In genomic region chr1:107659961-107660360, GRCh38 we compare ENCODE assay signal across 30 cellular contexts.
"Had no signal": no experiment of that assay in that cellular context is flagged by ENCODE, and none has a peak within 500 bp of the region (broad histone marks: within the 10 kb centered on the region; RNA-seq: fewer than 3 reads in every experiment).

No MANE protein-coding gene starts in this region.

- H3K27ac Mint-ChIP-seq: activated CD4-positive, alpha-beta memory T cell treated with anti-CD3 and anti-CD28 coated beads, Interleukin-2, amount 10 ng/mL, durations not matched to agents 7 days and 5 days; activated CD8-positive, alpha-beta memory T cell treated with anti-CD3 and anti-CD28 coated beads, Interleukin-2, amount 10 ng/mL, durations not matched to agents 7 days and 5 days; activated naive CD4-positive, alpha-beta T cell treated with anti-CD3 and anti-CD28 coated beads, Interleukin-2, amount 10 ng/mL, durations not matched to agents 7 days and 5 days; activated naive CD8-positive, alpha-beta T cell; activated naive CD8-positive, alpha-beta T cell treated with anti-CD3 and anti-CD28 coated beads, Interleukin-2, amount 50 U/mL, for 24 hours had no signal

- DNase-seq: activated CD4-positive, alpha-beta memory T cell treated with anti-CD3 and anti-CD28 coated beads, Interleukin-2, amount 10 ng/mL, durations not matched to agents 7 days and 5 days; activated CD4-positive, alpha-beta T cell treated with anti-CD3 and anti-CD28 coated beads for 1 hour; activated CD4-positive, alpha-beta T cell treated with anti-CD3 and anti-CD28 coated beads for 48 hours; activated CD4-positive, CD25-positive, alpha-beta regulatory T cell; activated CD8-positive, alpha-beta memory T cell treated with anti-CD3 and anti-CD28 coated beads for 24 hours; activated CD8-positive, alpha-beta memory T cell treated with anti-CD3 and anti-CD28 coated beads, Interleukin-2, amount 10 ng/mL, durations not matched to agents 7 days and 5 days; activated CD8-positive, alpha-beta memory T cell treated with anti-CD3 and anti-CD28 coated beads, Interleukin-2, amount 50 U/mL, for 48 hours; activated effector memory CD4-positive, alpha-beta T cell treated with Interleukin-2 at 50 U/mL for 16 hours; activated naive CD4-positive, alpha-beta T cell treated with anti-CD3 and anti-CD28 coated beads, Interleukin-2, amount 10 ng/mL, durations not matched to agents 7 days and 5 days; activated naive CD8-positive, alpha-beta T cell treated with anti-CD3 and anti-CD28 coated beads, Interleukin-2, amount 50 U/mL, for 24 hours; activated T-cell treated with anti-CD3 and anti-CD28 coated beads, Interleukin-2, amount 50 U/mL, for 48 hours; anterior cingulate cortex; Kasumi-1; KG1; MM.1S; MV-4-11; NCI-H1092; NCI-H1417; NCI-H146; NCI-H1930; NCI-H345; NCI-H524 treated with DMSO at 0.1 percent for 48 hours; SHP77; SJCRH30; T1000; WERI-Rb-1 had no signal

- H3K27me3 Mint-ChIP-seq: activated CD4-positive, alpha-beta memory T cell treated with anti-CD3 and anti-CD28 coated beads, Interleukin-2, amount 10 ng/mL, durations not matched to agents 7 days and 5 days; activated CD8-positive, alpha-beta memory T cell treated with anti-CD3 and anti-CD28 coated beads, Interleukin-2, amount 10 ng/mL, durations not matched to agents 7 days and 5 days; activated naive CD4-positive, alpha-beta T cell treated with anti-CD3 and anti-CD28 coated beads, Interleukin-2, amount 10 ng/mL, durations not matched to agents 7 days and 5 days; activated naive CD8-positive, alpha-beta T cell; activated naive CD8-positive, alpha-beta T cell treated with anti-CD3 and anti-CD28 coated beads, Interleukin-2, amount 50 U/mL, for 24 hours; brain had no signal

- H3K4me3 Mint-ChIP-seq: activated CD4-positive, alpha-beta memory T cell treated with anti-CD3 and anti-CD28 coated beads, Interleukin-2, amount 10 ng/mL, durations not matched to agents 7 days and 5 days; activated CD8-positive, alpha-beta memory T cell treated with anti-CD3 and anti-CD28 coated beads, Interleukin-2, amount 10 ng/mL, durations not matched to agents 7 days and 5 days; activated naive CD4-positive, alpha-beta T cell treated with anti-CD3 and anti-CD28 coated beads, Interleukin-2, amount 10 ng/mL, durations not matched to agents 7 days and 5 days; activated naive CD8-positive, alpha-beta T cell; activated naive CD8-positive, alpha-beta T cell treated with anti-CD3 and anti-CD28 coated beads, Interleukin-2, amount 50 U/mL, for 24 hours; brain had no signal

- H3K36me3 Mint-ChIP-seq: activated CD8-positive, alpha-beta memory T cell treated with anti-CD3 and anti-CD28 coated beads, Interleukin-2, amount 10 ng/mL, durations not matched to agents 7 days and 5 days; activated naive CD4-positive, alpha-beta T cell treated with anti-CD3 and anti-CD28 coated beads, Interleukin-2, amount 10 ng/mL, durations not matched to agents 7 days and 5 days; brain had no signal

- H3K4me1 Mint-ChIP-seq: activated CD4-positive, alpha-beta memory T cell treated with anti-CD3 and anti-CD28 coated beads, Interleukin-2, amount 10 ng/mL, durations not matched to agents 7 days and 5 days; activated CD8-positive, alpha-beta memory T cell treated with anti-CD3 and anti-CD28 coated beads, Interleukin-2, amount 10 ng/mL, durations not matched to agents 7 days and 5 days; activated naive CD4-positive, alpha-beta T cell treated with anti-CD3 and anti-CD28 coated beads, Interleukin-2, amount 10 ng/mL, durations not matched to agents 7 days and 5 days; activated naive CD8-positive, alpha-beta T cell treated with anti-CD3 and anti-CD28 coated beads, Interleukin-2, amount 50 U/mL, for 24 hours had no signal

- ATAC-seq: activated CD8-positive, alpha-beta memory T cell treated with anti-CD3 and anti-CD28 coated beads, Interleukin-2, amount 10 ng/mL, durations not matched to agents 7 days and 5 days; activated naive CD8-positive, alpha-beta T cell treated with anti-CD3 and anti-CD28 coated beads, Interleukin-2, amount 50 U/mL, for 24 hours; Panc1 had no signal

- H3K4me3 ChIP-seq: cardiac muscle cell, SJCRH30 had no signal

- H3K9me3 Mint-ChIP-seq: activated CD4-positive, alpha-beta memory T cell treated with anti-CD3 and anti-CD28 coated beads, Interleukin-2, amount 10 ng/mL, durations not matched to agents 7 days and 5 days; activated naive CD4-positive, alpha-beta T cell treated with anti-CD3 and anti-CD28 coated beads, Interleukin-2, amount 10 ng/mL, durations not matched to agents 7 days and 5 days; activated naive CD8-positive, alpha-beta T cell treated with anti-CD3 and anti-CD28 coated beads, Interleukin-2, amount 50 U/mL, for 24 hours; brain had no signal
